Comparison of ENCODE assay signal across 9 cellular contexts in genomic region chr11:18720086-18720810, GRCh38. TPM values are rescaled to one million over a fixed set of nuclear protein-coding genes. Genes with fewer than 3 reads are reported as not detected.
DNase-seq lines count a peak whose midpoint lies in the region; ATAC-seq and TF ChIP-seq lines count a peak whose summit lies in the region.
"Had no signal": no experiment of that assay in that cellular context is flagged by ENCODE, and none has a peak within 500 bp of the region (broad histone marks: within the 10 kb centered on the region; RNA-seq: fewer than 3 reads in every experiment).

No MANE protein-coding gene starts in this region.

- H3K4me3 ChIP-seq in AG10803 (ENCODE audit: low read length) = no peak overlapping the region; the same call in 1 of the 2 replicates
- H3K4me3 ChIP-seq in HUES48 (ENCODE audit: low read depth, low read length) = peak overlapping the region; percentile 63; the same call in 1 of the 2 replicates
- H3K4me3 ChIP-seq in mammary epithelial cell (replicated peaks in 1 of 3; ENCODE audit: insufficient read depth in 1 of 3, low read depth in 2 of 3, low read length in 3 of 3) = no peak overlapping the region
- peak overlapping the region; percentile 70 to 80 for H3K4me3 ChIP-seq in muscle layer of duodenum (ENCODE audit: low read depth in 1 of 2, low read length in 2 of 2)

- H3K4me2 ChIP-seq in mammary epithelial cell (ENCODE audit: insufficient read depth, low read depth, low read length) = no peak overlapping the region

- H4K20me1 ChIP-seq in mammary epithelial cell (ENCODE audit: insufficient read depth, low read length) = no peaks in the 10 kb centered on the region

- H3K27ac ChIP-seq in HUES48 (ENCODE audit: low read depth, low read length) = no peak overlapping the region
- no peak overlapping the region for H3K27ac ChIP-seq in mammary epithelial cell (ENCODE audit: insufficient read depth, low read depth, low read length)
- no peak overlapping the region for H3K27ac ChIP-seq in muscle layer of duodenum (ENCODE audit: low read length)

- intact Hi-C loops in mammary epithelial cell (cut with micrococcal nuclease) = loop anchor here (5.0 kb wide), 1 partner anchor 88 kb away; the partner anchor contains the start of gene SPTY2D1

- dilution Hi-C loops in mammary epithelial cell (cut with HindIII; ENCODE audit: low sequenced_read_pairs) = no loop called here

- no peaks in the 10 kb centered on the region for H3K9me3 ChIP-seq in HUES48 (ENCODE audit: control insufficient read depth, insufficient read depth, low read length)
- no peaks in the 10 kb centered on the region for H3K9me3 ChIP-seq in mammary epithelial cell (replicated peaks; ENCODE audit: insufficient read depth, low read length)
- no peaks in the 10 kb centered on the region for H3K9me3 ChIP-seq in muscle layer of duodenum (ENCODE audit: control insufficient read depth in 1 of 2, low read length in 2 of 2)

- BruUV-seq in mammary epithelial cell (replicated peaks; lab: Mats Ljungman, UMichigan) = no TSS peak

- ATAC-seq in HG02642 (IDR thresholded peaks at IDR 0.05; ENCODE audit: poor library complexity, unreplicated experiment) = no peak
- ATAC-seq in GM21515 (IDR thresholded peaks at IDR 0.05; ENCODE audit: unreplicated experiment) = no peak
- no peak for ATAC-seq in HG03520 (IDR thresholded peaks at IDR 0.05; ENCODE audit: unreplicated experiment)

- H3K4me1 ChIP-seq in HUES48 (ENCODE audit: control insufficient read depth, insufficient read depth, low read length) (no peaks in the 10 kb centered on the region; the same call in 1 of the 2 replicates), mammary epithelial cell (ENCODE audit: insufficient read depth, low read length) (peaks cover 11% of the 10 kb centered on the region), muscle layer of duodenum (ENCODE audit: control insufficient read depth in 1 of 2, insufficient read depth in 2 of 2, low read length in 2 of 2) (no peaks in the 10 kb centered on the region)

- in situ Hi-C loops in mammary epithelial cell (cut with MboI; ENCODE audit: low sequenced_read_pairs in 2 of 2) = no loop called here

- no peak overlapping the region for H2AFZ ChIP-seq in mammary epithelial cell (ENCODE audit: low read depth, low read length)

- H3K27me3 ChIP-seq in HUES48 (ENCODE audit: control insufficient read depth, insufficient read depth, low read length) (peaks cover 3% of the 10 kb centered on the region), mammary epithelial cell (ENCODE audit: insufficient read depth, low read length) (no peaks in the 10 kb centered on the region), muscle layer of duodenum (ENCODE audit: low read depth, low read length) (no peaks in the 10 kb centered on the region)

- no peaks in the 10 kb centered on the region for H3K36me3 ChIP-seq in HUES48 (ENCODE audit: control insufficient read depth, insufficient read depth, low read length)
- no peaks in the 10 kb centered on the region for H3K36me3 ChIP-seq in mammary epithelial cell (ENCODE audit: insufficient read depth, low read length)
- H3K36me3 ChIP-seq in muscle layer of duodenum (ENCODE audit: control insufficient read depth in 1 of 2, insufficient read depth in 2 of 2, low read length in 2 of 2) = no peaks in the 10 kb centered on the region

- no peak overlapping the region for H3K9ac ChIP-seq in HUES48 (ENCODE audit: low read depth, low read length)
- no peak overlapping the region for H3K9ac ChIP-seq in mammary epithelial cell (ENCODE audit: insufficient read depth, low read length)

- WGBS in mammary epithelial cell (ENCODE audit: low coverage, missing lambda C conversion rate) = 75% methylated on average over 5 of the region's 5 CpGs

- H3K79me2 ChIP-seq in mammary epithelial cell (ENCODE audit: insufficient read depth, low read length) = no peaks in the 10 kb centered on the region

- peak; percentile 30 for DNase-seq in AG10803 (ENCODE audit: low read depth)
- DNase-seq in mammary epithelial cell = peak; percentile 27
- DNase-seq in HT-29 (ENCODE audit: low spot score) = no peak
- DNase-seq: MV-4-11 had no signal

- CTCF ChIA-PET in mammary epithelial cell (lab: Charles Lee; ENCODE audit: low non-redundant PET) = no interaction called here

- TF ChIP-seq CTCF in AG10803 (conservative IDR thresholded peaks at IDR 0.05; ENCODE audit: low read length) (no peak), mammary epithelial cell (conservative IDR thresholded peaks at IDR 0.05 in 1 of 2, IDR thresholded peaks at IDR 0.05 in 1 of 2; ENCODE audit: extremely low read depth in 1 of 2, insufficient read depth in 1 of 2, low read depth in 1 of 2, low read length in 2 of 2) (no peak)

RNA-seq across cellular contexts. Expression of gene IGSF22, which starts 5.7 kb away (rescaled TPM):
- under 1 TPM; under 0.01 to 0.26 TPM for total RNA-seq in mammary epithelial cell
- 0.03 TPM for polyA plus RNA-seq in mammary epithelial cell
- not detected for polyA minus RNA-seq in mammary epithelial cell
- 0.03 and 1.8 TPM in 2 replicates for total RNA-seq in HT-29 (2014; rRNA removed; shearing (Covaris generic))

RNA-seq across cellular contexts. Expression of gene TMEM86A, which starts 21.7 kb away (rescaled TPM):
- 1 to 10 TPM; 2.0 to 3.3 TPM for total RNA-seq in mammary epithelial cell
- 0.39 TPM for polyA plus RNA-seq in mammary epithelial cell
- not detected for polyA minus RNA-seq in mammary epithelial cell
- total RNA-seq in HT-29 (2014; rRNA removed; shearing (Covaris generic)) = 3.1 and 5.6 TPM in 2 replicates

Comparison
In these comparisons a context has a peak if more than half of its experiments do, and no peak if none do; other contexts are left out.
1. H3K4me3 ChIP-seq: peak in HUES48 (single experiment) and muscle layer of duodenum (2 of 2); none in AG10803 (single experiment) and mammary epithelial cell (0 of 3).